In the genomic region with DNA sequence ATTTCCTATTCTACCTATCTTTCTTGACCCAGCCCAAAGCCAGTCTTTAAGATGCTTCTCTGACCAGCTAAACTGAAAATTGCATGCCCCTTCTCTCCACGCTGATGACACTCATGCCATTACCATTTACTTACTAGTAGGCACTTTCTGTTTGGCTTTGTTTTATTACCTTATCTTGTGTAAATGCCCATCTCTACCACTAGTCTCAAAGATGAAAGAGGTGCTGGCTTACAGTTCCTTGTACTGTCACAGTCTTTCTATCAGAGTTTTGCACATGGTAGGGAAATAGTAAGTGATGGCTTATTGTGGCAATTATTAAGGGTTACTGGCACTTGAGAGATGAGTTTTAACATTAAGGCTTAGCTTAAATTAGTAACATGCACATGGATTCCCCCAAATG, we compare ENCODE assay signal across 16 cellular contexts.
DNase-seq lines count a peak whose midpoint lies in the region; ATAC-seq and TF ChIP-seq lines count a peak whose summit lies in the region.
"Had no signal": no experiment of that assay in that cellular context is flagged by ENCODE, and none has a peak within 500 bp of the region (broad histone marks: within the 10 kb centered on the region; RNA-seq: fewer than 3 reads in every experiment).

No MANE protein-coding gene starts in this region.

- H3K36me3 Mint-ChIP-seq in activated T-cell treated with anti-CD3 and anti-CD28 coated beads, Interleukin-2, amount 50 U/mL, for 4 hours (ENCODE audit: insufficient read depth): no peaks in the 10 kb centered on the region

- no peaks in the 10 kb centered on the region for H3K27me3 Mint-ChIP-seq in activated T-cell treated with anti-CD3 and anti-CD28 coated beads, Interleukin-2, amount 50 U/mL, for 4 hours (ENCODE audit: low read depth)

- peak; percentile 26 for TF ChIP-seq CTCF in C4-2B (conservative IDR thresholded peaks at IDR 0.05)
- TF ChIP-seq CTCF in fibroblast of mammary gland (conservative IDR thresholded peaks at IDR 0.05; ENCODE audit: control insufficient read depth, insufficient read depth, low read depth, low read length): peak; percentile 15
- TF ChIP-seq CTCF in brain microvascular endothelial cell (IDR thresholded peaks at IDR 0.05; ENCODE audit: low read depth, low read length, missing control alignments): no peak

- no peak overlapping the region for H3K4me3 ChIP-seq in fibroblast of mammary gland (ENCODE audit: control insufficient read depth, low read depth, low read length)
- H3K4me3 ChIP-seq in brain microvascular endothelial cell (ENCODE audit: low read depth, low read length): no peak overlapping the region
- H3K4me3 ChIP-seq: tibial artery had no signal

- no peak overlapping the region for H3K4me3 Mint-ChIP-seq in activated T-cell treated with anti-CD3 and anti-CD28 coated beads, Interleukin-2, amount 50 U/mL, for 4 hours
- H3K4me3 Mint-ChIP-seq: B cell had no signal

- in situ Hi-C loops in brain microvascular endothelial cell (cut with HindIII; ENCODE audit: low pct_ligation_motif_present, low sequenced_read_pairs): no loop called here

- DNase-seq in NAMALWA (ENCODE audit: low spot score) (peak; percentile 19), fibroblast of mammary gland (ENCODE audit: low read depth) (no peak), brain microvascular endothelial cell (no peak)
- DNase-seq in activated naive CD4-positive, alpha-beta T cell treated with Interleukin-2 at 50 U/mL for 16 hours: no peak
- DNase-seq in activated T-cell treated with anti-CD3 and anti-CD28 coated beads, Interleukin-2, amount 50 U/mL, for 4 hours: no peak
- DNase-seq: activated CD8-positive, alpha-beta memory T cell treated with anti-CD3 and anti-CD28 coated beads, Interleukin-2, amount 50 U/mL, for 48 hours; DMS79 treated with DMSO at 0.1 percent for 48 hours; erythroblast; left cardiac atrium; stimulated activated CD4-positive, alpha-beta T cell treated with anti-CD3 and anti-CD28 coated beads, Interleukin-1b, Interleukin-23, amount 100 ng/mL, for 48 hours; T-helper 1 cell; tibial artery had no signal

- no peaks in the 10 kb centered on the region for H3K36me3 ChIP-seq in brain microvascular endothelial cell (replicated peaks)
- H3K36me3 ChIP-seq: tibial artery had no signal

- H3K4me1 Mint-ChIP-seq in activated T-cell treated with anti-CD3 and anti-CD28 coated beads, Interleukin-2, amount 50 U/mL, for 4 hours (ENCODE audit: low read depth): no peaks in the 10 kb centered on the region
- H3K4me1 Mint-ChIP-seq: B cell had no signal

- no peaks in the 10 kb centered on the region for H3K27me3 ChIP-seq in brain microvascular endothelial cell (replicated peaks)
- H3K27me3 ChIP-seq: tibial artery had no signal

- ATAC-seq in GM19324 (IDR thresholded peaks at IDR 0.05; ENCODE audit: low FRiP score, unreplicated experiment) (peak; percentile 20), GM19452 (IDR thresholded peaks at IDR 0.05; ENCODE audit: unreplicated experiment) (no peak)
- ATAC-seq in activated T-cell treated with anti-CD3 and anti-CD28 coated beads, Interleukin-2, amount 50 U/mL, for 4 hours: no peak
- ATAC-seq: left cardiac atrium had no signal

- H3K27ac ChIP-seq in C4-2B (no peak overlapping the region), brain microvascular endothelial cell (no peak overlapping the region)
- H3K27ac ChIP-seq: tibial artery had no signal

- peaks cover 7% of the 10 kb centered on the region for H3K9me3 Mint-ChIP-seq in activated T-cell treated with anti-CD3 and anti-CD28 coated beads, Interleukin-2, amount 50 U/mL, for 4 hours
